ENCODE assay signal across 12 cellular contexts in the genomic region with DNA sequence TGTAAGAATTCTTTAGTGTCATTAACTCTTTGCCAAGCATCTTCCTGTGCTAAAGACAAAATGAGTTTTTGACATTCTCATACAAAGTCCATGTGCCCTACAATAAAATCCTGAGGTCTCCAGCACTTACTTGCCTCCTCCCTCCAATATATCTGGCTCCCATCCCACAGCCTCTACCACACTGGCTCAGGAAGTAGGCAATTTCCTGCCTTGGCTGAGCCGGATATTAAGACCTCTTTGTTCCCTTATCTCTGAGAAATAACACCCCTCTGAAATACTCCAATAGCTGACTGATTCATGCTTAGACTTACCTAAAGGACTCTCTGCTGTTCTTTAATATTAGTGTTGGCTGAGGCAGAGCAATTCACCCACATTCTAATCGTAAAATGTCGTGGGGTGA. TPM values are rescaled to one million over a fixed set of nuclear protein-coding genes. Genes with fewer than 3 reads are reported as not detected.
A peak's percentile ranks its signal among the peaks of the same experiment; 100 is the strongest.
DNase-seq lines count a peak whose midpoint lies in the region; ATAC-seq and TF ChIP-seq lines count a peak whose summit lies in the region.
"Had no signal": no experiment of that assay in that cellular context is flagged by ENCODE, and none has a peak within 500 bp of the region (broad histone marks: within the 10 kb centered on the region; RNA-seq: fewer than 3 reads in every experiment).

No MANE protein-coding gene starts in this region.

- no peaks in the 10 kb centered on the region for H3K4me1 ChIP-seq in mesenchymal stem cell (ENCODE audit: control insufficient read depth, insufficient read depth, low read depth, low read length)
- H3K4me1 ChIP-seq: HAP-1 had no signal

- H3K4me1 Mint-ChIP-seq in Calu3 (ENCODE audit: low read depth, unreplicated experiment) (peaks cover 22% of the 10 kb centered on the region), chondrocyte (ENCODE audit: low read depth) (peaks cover 22% of the 10 kb centered on the region)

- no peak overlapping the region for H2BK15ac ChIP-seq in mesenchymal stem cell (ENCODE audit: low read depth, poor library complexity, severe bottlenecking)

- BruUV-seq in Calu3 (replicated peaks; lab: Mats Ljungman, UMichigan), result no TSS peak

- CTCF ChIA-PET in Calu3 (lab: Charles Lee), result no interaction called here

- H2AFZ ChIP-seq in mesenchymal stem cell (ENCODE audit: low read depth, low read length), result no peak overlapping the region

- no peaks in the 10 kb centered on the region for H3K79me1 ChIP-seq in mesenchymal stem cell (replicated peaks; ENCODE audit: low read length, poor library complexity, severe bottlenecking)

- no peak overlapping the region for H2BK120ac ChIP-seq in mesenchymal stem cell (ENCODE audit: low read depth, low read length)

- H3K4me3 Mint-ChIP-seq in Calu3 (ENCODE audit: low read depth, unreplicated experiment) (peak overlapping the region; percentile 56), chondrocyte (ENCODE audit: unreplicated experiment) (no peak overlapping the region)
- H3K4me3 Mint-ChIP-seq: CD4-positive, CD25-positive, alpha-beta regulatory T cell; naive B cell had no signal

- no peak overlapping the region for H2BK5ac ChIP-seq in mesenchymal stem cell (ENCODE audit: low read depth, low read length, poor library complexity, severe bottlenecking)

- no peak overlapping the region for H3K4me3 ChIP-seq in mesenchymal stem cell (ENCODE audit: insufficient read depth in 1 of 2, low read depth in 1 of 2, low read length in 2 of 2)
- H3K4me3 ChIP-seq: HAP-1 had no signal

- no peak for ATAC-seq in HG02884 (IDR thresholded peaks at IDR 0.05; ENCODE audit: unreplicated experiment)

- H3K27ac ChIP-seq in mesenchymal stem cell (ENCODE audit: low read length, poor library complexity, severe bottlenecking), result no peak overlapping the region

- H3K9ac ChIP-seq in mesenchymal stem cell (ENCODE audit: low read length), result no peak overlapping the region

- no peak overlapping the region for H2AK5ac ChIP-seq in mesenchymal stem cell (ENCODE audit: low read length, severe bottlenecking)

- no peak overlapping the region for H4K8ac ChIP-seq in mesenchymal stem cell (ENCODE audit: low read length)

- H3K4me2 ChIP-seq in mesenchymal stem cell (ENCODE audit: low read length, poor library complexity, severe bottlenecking), result no peak overlapping the region

- peaks cover 0 to 4% of the 10 kb centered on the region in 2 experiments for H3K36me3 ChIP-seq in mesenchymal stem cell (ENCODE audit: control insufficient read depth in 1 of 2, insufficient read depth in 2 of 2, low read depth in 1 of 2, low read length in 2 of 2)
- H3K36me3 ChIP-seq: HAP-1 had no signal

- 0% methylated on average over 1 of the region's 3 CpGs for WGBS in mesenchymal stem cell

- H3K23ac ChIP-seq in mesenchymal stem cell (ENCODE audit: low read length in 2 of 2), result no peak overlapping the region

- no peaks in the 10 kb centered on the region for H3K27me3 Mint-ChIP-seq in Calu3 (ENCODE audit: unreplicated experiment)
- H3K27me3 Mint-ChIP-seq in chondrocyte (ENCODE audit: low read depth), result no peaks in the 10 kb centered on the region

- no peak overlapping the region for H4K91ac ChIP-seq in mesenchymal stem cell (ENCODE audit: low read length)

- H3K27ac Mint-ChIP-seq in Calu3 (ENCODE audit: unreplicated experiment), result peak overlapping the region; percentile 85
- H3K27ac Mint-ChIP-seq in chondrocyte (ENCODE audit: unreplicated experiment), result peak overlapping the region; percentile 22
- H3K27ac Mint-ChIP-seq: naive B cell had no signal

- no peak overlapping the region for H2BK12ac ChIP-seq in mesenchymal stem cell (ENCODE audit: low read length in 2 of 2)

- TF ChIP-seq CTCF in Calu3 (IDR thresholded peaks at IDR 0.05; ENCODE audit: unreplicated experiment) (no peak), chondrocyte (IDR thresholded peaks at IDR 0.05) (no peak)

- no peak overlapping the region for H3K14ac ChIP-seq in mesenchymal stem cell (ENCODE audit: low read length in 2 of 2)

- no peak overlapping the region for H3K4ac ChIP-seq in mesenchymal stem cell (ENCODE audit: low read depth in 1 of 2, low read length in 2 of 2)

- no peaks in the 10 kb centered on the region for H3K27me3 ChIP-seq in mesenchymal stem cell (ENCODE audit: control insufficient read depth in 1 of 2, insufficient read depth in 1 of 2, low read length in 2 of 2)

- intact Hi-C loops in Calu3 (cut with micrococcal nuclease; ENCODE audit: unreplicated experiment), result loop anchor here (2.0 kb wide), 1 partner anchor 38 kb away; the partner anchor contains the start of gene GORAB

- DNase-seq in Calu3 (peak; percentile 56), NCI-H1105 treated with DMSO at 0.1 percent for 48 hours (lab: John Stamatoyannopoulos, UW) (peak; percentile 21), chondrocyte (ENCODE audit: low spot score) (no peak), mesenchymal stem cell (peak; percentile 16), C1 segment of cervical spinal cord (lab: John Stamatoyannopoulos, UW) (no peak), medulla oblongata (ENCODE audit: extremely low spot score) (no peak)
- DNase-seq in activated effector memory CD4-positive, alpha-beta T cell treated with anti-CD3 and anti-CD28 coated beads, Interleukin-2, amount 50 U/mL, for 16 hours, result no peak
- DNase-seq: CD4-positive, CD25-positive, alpha-beta regulatory T cell; naive B cell; NCI-H524 treated with DMSO at 0.1 percent for 48 hours had no signal

- H3K36me3 Mint-ChIP-seq in Calu3 (ENCODE audit: insufficient read depth, unreplicated experiment) (peaks cover 4% of the 10 kb centered on the region), chondrocyte (ENCODE audit: low read depth) (no peaks in the 10 kb centered on the region)
- H3K36me3 Mint-ChIP-seq: CD4-positive, CD25-positive, alpha-beta regulatory T cell; naive B cell had no signal

- H3K9me3 Mint-ChIP-seq in Calu3 (ENCODE audit: low read depth, unreplicated experiment) (no peaks in the 10 kb centered on the region), chondrocyte (ENCODE audit: low read depth) (no peaks in the 10 kb centered on the region)

- no peak overlapping the region for H3K18ac ChIP-seq in mesenchymal stem cell (ENCODE audit: low read depth in 1 of 2, low read length in 2 of 2)

- H3K9me3 ChIP-seq in mesenchymal stem cell (ENCODE audit: control insufficient read depth, low read length), result no peaks in the 10 kb centered on the region
- H3K9me3 ChIP-seq: HAP-1 had no signal

RNA-seq across cellular contexts. Expression of gene GORAB, which starts 37.6 kb away (rescaled TPM):
- total RNA-seq in Calu3 (2022) (20.5 and 20.9 TPM in 2 replicates), chondrocyte (16.2 to 22.6 TPM (median 16.9 TPM) in 3 replicates)
- 8.6 TPM for polyA plus RNA-seq in mesenchymal stem cell (2013, experiment 1 of 2)
- polyA plus RNA-seq in mesenchymal stem cell (2013, experiment 2 of 2), result 8.0 TPM

Comparison
In these comparisons a context has a peak if more than half of its experiments do, and no peak if none do; other contexts are left out.
1. DNase-seq: peak in Calu3 (single experiment), NCI-H1105 treated with DMSO at 0.1 percent for 48 hours (single experiment) and mesenchymal stem cell (single experiment); none in chondrocyte (single experiment), C1 segment of cervical spinal cord (0 of 14), activated effector memory CD4-positive, alpha-beta T cell treated with anti-CD3 and anti-CD28 coated beads, Interleukin-2, amount 50 U/mL, for 16 hours (single experiment) and medulla oblongata (single experiment).